ENCODE assay signal across 8 cellular contexts in the genomic region with DNA sequence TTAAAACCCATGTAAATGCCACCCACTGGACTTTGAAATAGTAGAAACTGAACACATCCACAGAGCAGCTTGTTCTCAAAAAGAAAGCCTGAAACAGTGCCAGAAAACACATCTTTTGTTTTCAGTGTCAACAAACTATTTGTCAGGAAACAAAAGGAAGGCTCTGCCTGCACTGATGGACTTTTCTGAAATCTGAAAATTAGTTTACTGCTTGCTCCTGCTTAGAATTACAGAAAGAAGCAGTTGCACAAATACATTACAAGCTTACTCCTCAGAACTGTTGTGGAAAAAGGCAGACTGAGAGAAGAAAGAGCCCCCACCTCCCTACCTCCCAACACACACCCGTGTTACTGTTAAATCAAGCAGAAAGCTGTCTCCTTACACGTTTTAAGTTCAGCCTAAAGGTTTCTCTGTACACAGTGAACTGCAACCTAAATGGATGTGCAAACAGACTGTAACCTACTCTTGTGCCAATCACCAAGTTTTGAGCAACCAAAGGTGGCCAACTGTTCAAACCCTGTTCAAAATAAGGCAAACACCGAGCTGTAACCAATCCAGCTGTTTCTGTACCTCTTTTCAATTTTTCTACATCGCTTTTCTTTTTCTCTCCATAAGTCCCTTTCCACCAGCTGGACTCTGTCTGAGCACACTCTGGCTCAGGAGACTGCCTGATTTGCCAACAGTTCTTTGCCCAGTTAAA. TPM values are rescaled to one million over a fixed set of nuclear protein-coding genes. Genes with fewer than 3 reads are reported as not detected.
DNase-seq lines count a peak whose midpoint lies in the region; ATAC-seq lines count a peak whose summit lies in the region.

No MANE protein-coding gene starts in this region.

- H3K9me3 ChIP-seq in esophagus (ENCODE audit: control insufficient read depth in 2 of 2, insufficient read depth in 1 of 2, low read depth in 1 of 2, low read length in 1 of 2) = no peaks in the 10 kb centered on the region

- 16 to 25% methylated on average over 4 of the region's 4 CpGs for WGBS in esophagus, 2 donors

- H3K36me3 ChIP-seq in esophagus (ENCODE audit: control insufficient read depth in 2 of 2, insufficient read depth in 2 of 2, low read length in 1 of 2) = no peaks in the 10 kb centered on the region

- peaks cover 0 to 9% of the 10 kb centered on the region in 2 donors for H3K4me1 ChIP-seq in esophagus (ENCODE audit: control insufficient read depth in 2 of 2, insufficient read depth in 2 of 2, low read length in 1 of 2)

- DNase-seq in NCI-H1092 (lab: John Stamatoyannopoulos, UW) (peak; percentile 0), renal cortical epithelial cell (ENCODE audit: low read depth) (peak; percentile 22), GF-D8 (lab: John Stamatoyannopoulos, UW) (no peak), NCI-H2171 (lab: John Stamatoyannopoulos, UW) (no peak), NCI-H1694 (lab: John Stamatoyannopoulos, UW) (no peak)

- H3K27ac ChIP-seq in esophagus (ENCODE audit: low read depth in 2 of 2, low read length in 1 of 2) = peak overlapping the region; percentile 21 to 51

- ATAC-seq in GM19043 (IDR thresholded peaks at IDR 0.05; ENCODE audit: low read depth, unreplicated experiment) (peak; percentile 31), HG02763 (IDR thresholded peaks at IDR 0.05; ENCODE audit: unreplicated experiment) (no peak)

- H3K4me3 ChIP-seq in esophagus (ENCODE audit: low read depth in 1 of 2, low read length in 2 of 2) = no peak overlapping the region

- H3K27me3 ChIP-seq in esophagus (ENCODE audit: control insufficient read depth in 1 of 2, insufficient read depth in 2 of 2, low read length in 2 of 2) = no peaks in the 10 kb centered on the region

RNA-seq across cellular contexts. Expression of a gene that starts 43.7 kb away (rescaled TPM):
- polyA plus RNA-seq in esophagus = 1 to 10 TPM; 1.3 to 1.8 TPM
- total RNA-seq in renal cortical epithelial cell = 21.7 and 44.4 TPM in 2 replicates

Comparison
In these comparisons a context has a peak if more than half of its experiments do, and no peak if none do; other contexts are left out.
1. DNase-seq: peak in NCI-H1092 (single experiment) and renal cortical epithelial cell (single experiment); none in GF-D8 (single experiment), NCI-H2171 (single experiment) and NCI-H1694 (single experiment).